ENCODE assay signal across 1 cellular context in the genomic region with DNA sequence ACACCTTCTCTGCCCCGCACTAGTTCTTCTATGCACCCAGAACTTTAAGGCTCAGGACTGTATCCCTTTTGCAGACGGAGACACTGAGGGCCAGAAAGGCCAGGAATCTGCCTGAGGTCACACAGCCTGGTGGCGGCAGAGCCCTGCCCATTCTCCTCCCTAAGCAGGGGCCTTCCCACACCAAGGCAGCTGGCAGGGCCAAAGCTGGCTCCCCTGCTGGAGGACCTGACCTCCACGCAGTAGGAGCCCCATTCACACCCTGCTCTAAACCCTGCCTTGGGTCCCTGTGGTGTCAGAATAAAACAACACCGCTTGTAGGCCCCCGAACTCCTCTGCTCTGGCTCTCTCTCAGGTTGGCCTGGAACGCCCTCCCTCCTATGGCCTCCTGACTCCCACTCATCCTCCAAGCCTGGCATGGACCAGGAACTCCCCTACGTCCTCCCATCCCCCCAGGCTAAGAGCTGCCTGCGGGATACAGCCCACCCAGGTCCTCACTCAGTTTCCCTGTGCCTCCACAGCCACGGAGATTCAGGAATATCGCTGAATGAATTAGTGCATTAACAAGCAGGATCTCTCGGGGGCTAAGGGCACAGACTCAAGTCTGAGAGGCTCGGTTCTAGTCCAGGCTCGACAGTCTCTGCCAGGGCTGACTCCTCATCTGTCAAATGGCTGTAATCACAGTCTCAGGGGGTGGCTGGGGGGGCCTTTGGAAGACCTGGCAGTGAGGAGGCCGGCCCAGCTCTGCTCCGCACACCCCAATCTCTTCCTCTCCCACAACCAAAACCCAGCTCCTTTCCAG.
A peak's percentile ranks its signal among the peaks of the same experiment; 100 is the strongest.
TF ChIP-seq lines count a peak whose summit lies in the region.

No MANE protein-coding gene starts in this region.

TF ChIP-seq in GM12878, 131 proteins besides CTCF, POLR2A, EP300 and RAD21:
- TF ChIP-seq HDGF (IDR thresholded peaks at IDR 0.05) (no peak), SREBF1 (IDR thresholded peaks at IDR 0.05; ENCODE audit: low read length) (no peak), TBL1XR1 (IDR thresholded peaks at IDR 0.05; ENCODE audit: low read depth, low read length) (0 out of 2 replicates have a peak, but pooled peaks have one; percentile 3), SUPT20H (IDR thresholded peaks at IDR 0.05; ENCODE audit: borderline replicate concordance, control insufficient read depth, low read depth, low read length) (no peak), NRF1 (conservative IDR thresholded peaks at IDR 0.05; ENCODE audit: low read depth, low read length) (no peak), RCOR1 (conservative IDR thresholded peaks at IDR 0.05; ENCODE audit: low read depth, low read length) (no peak), CHD4 (IDR thresholded peaks at IDR 0.05) (no peak)
- TF ChIP-seq, protein P1, sequence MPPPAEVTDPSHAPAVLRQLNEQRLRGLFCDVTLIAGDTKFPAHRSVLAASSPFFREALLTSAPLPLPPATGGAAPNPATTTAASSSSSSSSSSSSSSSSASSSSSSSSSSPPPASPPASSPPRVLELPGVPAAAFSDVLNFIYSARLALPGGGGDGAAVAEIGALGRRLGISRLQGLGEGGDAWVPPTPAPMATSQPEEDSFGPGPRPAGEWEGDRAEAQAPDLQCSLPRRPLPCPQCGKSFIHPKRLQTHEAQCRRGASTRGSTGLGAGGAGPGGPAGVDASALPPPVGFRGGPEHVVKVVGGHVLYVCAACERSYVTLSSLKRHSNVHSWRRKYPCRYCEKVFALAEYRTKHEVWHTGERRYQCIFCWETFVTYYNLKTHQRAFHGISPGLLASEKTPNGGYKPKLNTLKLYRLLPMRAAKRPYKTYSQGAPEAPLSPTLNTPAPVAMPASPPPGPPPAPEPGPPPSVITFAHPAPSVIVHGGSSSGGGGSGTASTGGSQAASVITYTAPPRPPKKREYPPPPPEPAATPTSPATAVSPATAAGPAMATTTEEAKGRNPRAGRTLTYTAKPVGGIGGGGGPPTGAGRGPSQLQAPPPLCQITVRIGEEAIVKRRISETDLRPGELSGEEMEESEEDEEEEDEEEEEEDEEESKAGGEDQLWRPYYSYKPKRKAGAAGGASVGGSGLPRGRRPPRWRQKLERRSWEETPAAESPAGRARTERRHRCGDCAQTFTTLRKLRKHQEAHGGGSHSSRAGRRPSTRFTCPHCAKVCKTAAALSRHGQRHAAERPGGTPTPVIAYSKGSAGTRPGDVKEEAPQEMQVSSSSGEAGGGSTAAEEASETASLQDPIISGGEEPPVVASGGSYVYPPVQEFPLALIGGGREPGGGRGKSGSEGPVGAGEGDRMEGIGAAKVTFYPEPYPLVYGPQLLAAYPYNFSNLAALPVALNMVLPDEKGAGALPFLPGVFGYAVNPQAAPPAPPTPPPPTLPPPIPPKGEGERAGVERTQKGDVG (CRISPR knock-in tag; IDR thresholded peaks at IDR 0.05) = no peak
